In the genomic region with DNA sequence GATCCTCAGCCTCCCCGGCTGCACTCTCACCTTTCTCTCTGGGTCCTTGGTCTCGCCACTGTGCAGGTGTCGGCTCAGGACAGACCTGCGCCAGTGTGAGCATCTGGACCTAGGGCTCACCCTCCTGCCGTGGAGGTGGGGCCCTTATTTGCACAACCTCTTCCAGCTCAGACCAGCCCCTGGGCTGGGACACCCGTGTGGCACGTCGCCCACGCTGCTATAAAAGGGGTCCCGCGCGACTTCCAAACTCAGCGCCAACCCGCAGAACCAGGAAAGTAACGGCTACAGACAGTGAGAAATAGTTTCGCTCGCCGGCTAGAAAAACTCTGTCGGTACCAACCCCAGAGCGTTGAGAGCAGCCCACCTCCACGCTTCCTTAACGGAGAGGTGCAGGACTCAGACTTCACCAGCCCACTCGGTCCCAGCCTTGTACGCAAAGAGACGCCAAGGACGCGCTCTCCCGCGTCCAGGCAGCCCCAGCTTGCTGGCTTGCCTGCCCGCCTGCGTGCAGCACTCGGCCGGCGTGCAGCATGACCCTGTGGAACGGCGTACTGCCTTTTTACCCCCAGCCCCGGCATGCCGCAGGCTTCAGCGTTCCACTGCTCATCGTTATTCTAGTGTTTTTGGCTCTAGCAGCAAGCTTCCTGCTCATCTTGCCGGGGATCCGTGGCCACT, we compare ENCODE assay signal across 12 cellular contexts.
DNase-seq lines count a peak whose midpoint lies in the region; ATAC-seq lines count a peak whose summit lies in the region.
"Had no signal": no experiment of that assay in that cellular context is flagged by ENCODE, and none has a peak within 500 bp of the region (broad histone marks: within the 10 kb centered on the region; RNA-seq: fewer than 3 reads in every experiment).

A gene (minus strand): TSS at position 97 of the 675 bp plus-strand sequence. CDS start 761 bp downstream, outside the sequence.
A gene (plus strand): TSS at position 251 of the 675 bp plus-strand sequence. CDS start 280 bp downstream, at position 531.

- no peaks in the 10 kb centered on the region for H3K9me3 Mint-ChIP-seq in activated naive CD8-positive, alpha-beta T cell treated with anti-CD3 and anti-CD28 coated beads, Interleukin-2, amount 50 U/mL, for 24 hours

- H3K27ac ChIP-seq in ACC112 (ENCODE audit: low read depth, low read length): no peak within 1 kb of the TSS
- H3K27ac ChIP-seq: adrenal gland had no signal

- H3K36me3 Mint-ChIP-seq in activated naive CD8-positive, alpha-beta T cell treated with anti-CD3 and anti-CD28 coated beads, Interleukin-2, amount 50 U/mL, for 24 hours (ENCODE audit: low read depth): no peaks in the 10 kb centered on the region

- no peak for DNase-seq in activated naive CD8-positive, alpha-beta T cell treated with anti-CD3 and anti-CD28 coated beads, Interleukin-2, amount 50 U/mL, for 24 hours
- DNase-seq in amygdala (lab: John Stamatoyannopoulos, UW) (no peak), GM19240 (ENCODE audit: insufficient read length, low spot score) (no peak), NCI-H1105 treated with DMSO at 0.1 percent for 48 hours (lab: John Stamatoyannopoulos, UW) (no peak)
- DNase-seq in activated CD4-positive, alpha-beta T cell treated with anti-CD3 and anti-CD28 coated beads, Interleukin-2, amount 50 U/mL, for 1 hour: no peak
- DNase-seq: mesendoderm; NCI-H510A; stimulated activated CD4-positive, alpha-beta T cell treated with anti-CD3 and anti-CD28 coated beads, Interleukin-2, amount 100 ng/mL, for 48 hours had no signal

- peak within 1 kb of the TSS; percentile 46 for H3K4me3 Mint-ChIP-seq in activated naive CD8-positive, alpha-beta T cell treated with anti-CD3 and anti-CD28 coated beads, Interleukin-2, amount 50 U/mL, for 24 hours

- H3K4me3 ChIP-seq in ACC112 (ENCODE audit: low read depth, low read length) (peak within 1 kb of the TSS; percentile 48; the same call in 1 of the 2 replicates), mucosa of stomach (ENCODE audit: low read length) (no peak within 1 kb of the TSS)

- peak within 1 kb of the TSS; percentile 57 for H3K27ac Mint-ChIP-seq in activated naive CD8-positive, alpha-beta T cell treated with anti-CD3 and anti-CD28 coated beads, Interleukin-2, amount 50 U/mL, for 24 hours

- no peak for ATAC-seq in activated naive CD8-positive, alpha-beta T cell treated with anti-CD3 and anti-CD28 coated beads, Interleukin-2, amount 50 U/mL, for 24 hours

- peaks cover 81% of the 10 kb centered on the region for H3K27me3 Mint-ChIP-seq in activated naive CD8-positive, alpha-beta T cell treated with anti-CD3 and anti-CD28 coated beads, Interleukin-2, amount 50 U/mL, for 24 hours

- H2AFZ ChIP-seq in ACC112 (ENCODE audit: low read length, unreplicated experiment): no peak within 1 kb of the TSS

- H3K9ac ChIP-seq in ES-I3 (ENCODE audit: low read depth, low read length) (peak within 1 kb of the TSS; percentile 39; the same call in 1 of the 2 replicates), mucosa of stomach (ENCODE audit: low read length) (peak within 1 kb of the TSS; percentile 5)

- no peaks in the 10 kb centered on the region for H3K79me2 ChIP-seq in ACC112 (ENCODE audit: control insufficient read depth, insufficient read depth, low read length, unreplicated experiment)

- no peaks in the 10 kb centered on the region for H3K36me3 ChIP-seq in ACC112 (ENCODE audit: insufficient read depth, low read length)
- no peaks in the 10 kb centered on the region for H3K36me3 ChIP-seq in ES-I3 (ENCODE audit: insufficient read depth, low read length)
- H3K36me3 ChIP-seq in mucosa of stomach (ENCODE audit: control insufficient read depth, insufficient read depth, low read length): no peaks in the 10 kb centered on the region
- H3K36me3 ChIP-seq: adrenal gland had no signal

- peaks cover 45% of the 10 kb centered on the region for H3K4me1 Mint-ChIP-seq in activated naive CD8-positive, alpha-beta T cell treated with anti-CD3 and anti-CD28 coated beads, Interleukin-2, amount 50 U/mL, for 24 hours

- H3K4me1 ChIP-seq in ACC112 (ENCODE audit: control insufficient read depth, insufficient read depth, low read length, unreplicated experiment) (no peaks in the 10 kb centered on the region), ES-I3 (ENCODE audit: insufficient read depth, low read length) (peaks cover 15% of the 10 kb centered on the region), mucosa of stomach (ENCODE audit: control insufficient read depth, insufficient read depth, low read length) (peaks cover 50% of the 10 kb centered on the region)

- H3K27me3 ChIP-seq in ACC112 (ENCODE audit: insufficient read depth, low read length): peaks cover 83% of the 10 kb centered on the region
- peaks cover 81% of the 10 kb centered on the region for H3K27me3 ChIP-seq in mucosa of stomach (ENCODE audit: control insufficient read depth, insufficient read depth, low read length)

- H3K9me3 ChIP-seq in ES-I3 (ENCODE audit: control insufficient read depth, insufficient read depth, low read length) (no peaks in the 10 kb centered on the region), mucosa of stomach (ENCODE audit: control insufficient read depth, low read length) (no peaks in the 10 kb centered on the region)
- H3K9me3 ChIP-seq: adrenal gland had no signal
